ENCODE assay signal across 14 cellular contexts in genomic region chr11:74442601-74443000, GRCh38. TPM values are rescaled to one million over a fixed set of nuclear protein-coding genes. Genes with fewer than 3 reads are reported as not detected.
DNase-seq lines count a peak whose midpoint lies in the region; ATAC-seq and TF ChIP-seq lines count a peak whose summit lies in the region.
"Had no signal": no experiment of that assay in that cellular context is flagged by ENCODE, and none has a peak within 500 bp of the region (broad histone marks: within the 10 kb centered on the region; RNA-seq: fewer than 3 reads in every experiment).

No MANE protein-coding gene starts in this region.

- ATAC-seq in GM19452 (IDR thresholded peaks at IDR 0.05; ENCODE audit: unreplicated experiment) = no peak
- ATAC-seq: activated naive CD4-positive, alpha-beta T cell treated with anti-CD3 and anti-CD28 coated beads, Interleukin-2, amount 50 U/mL, for 72 hours had no signal

- no peaks in the 10 kb centered on the region for H4K20me1 ChIP-seq in smooth muscle cell (ENCODE audit: low read depth)

- TF ChIP-seq CTCF in fibroblast of villous mesenchyme (IDR thresholded peaks at IDR 0.05; ENCODE audit: insufficient read depth, low read depth, low read length) (no peak), smooth muscle cell (IDR thresholded peaks at IDR 0.05; ENCODE audit: borderline replicate concordance, insufficient read depth, poor library complexity, severe bottlenecking) (no peak), GM10266 (IDR thresholded peaks at IDR 0.05; ENCODE audit: control insufficient read depth, insufficient read depth, low read depth, missing control alignments) (no peak)

- H3K27ac ChIP-seq in smooth muscle cell (ENCODE audit: low read depth) = peak overlapping the region; percentile 40
- no peak overlapping the region for H3K27ac ChIP-seq in substantia nigra (ENCODE audit: low read depth, low read length, poor library complexity, severe bottlenecking)
- H3K27ac ChIP-seq: parathyroid adenoma had no signal

- H3K4me2 ChIP-seq in smooth muscle cell = peak overlapping the region; percentile 4

- no peak overlapping the region for H3K4me3 ChIP-seq in fibroblast of villous mesenchyme (ENCODE audit: low read depth, low read length)
- H3K4me3 ChIP-seq in smooth muscle cell = no peak overlapping the region

- no peaks in the 10 kb centered on the region for H3K27me3 ChIP-seq in smooth muscle cell (ENCODE audit: low read depth)

- peaks cover 5% of the 10 kb centered on the region for H3K4me1 ChIP-seq in smooth muscle cell (ENCODE audit: low read depth)
- H3K4me1 ChIP-seq: parathyroid adenoma had no signal

- no peaks in the 10 kb centered on the region for H3K9me3 ChIP-seq in smooth muscle cell (replicated peaks; ENCODE audit: low read depth)

- peak; percentile 20 for DNase-seq in NCI-H146 (lab: John Stamatoyannopoulos, UW)
- no peak for DNase-seq in NCI-H146 treated with DMSO at 0.1 percent for 48 hours (lab: John Stamatoyannopoulos, UW; ENCODE audit: unreplicated experiment)
- DNase-seq in amniotic epithelial cell (ENCODE audit: low read depth) = peak; percentile 56
- peak; percentile 51 for DNase-seq in fibroblast of villous mesenchyme (ENCODE audit: low read depth)
- DNase-seq in smooth muscle cell (lab: John Stamatoyannopoulos, UW; ENCODE audit: unreplicated experiment) = no peak
- no peak for DNase-seq in substantia nigra (lab: John Stamatoyannopoulos, UW)
- no peak for DNase-seq in GM10266 (ENCODE audit: extremely low spot score)
- DNase-seq: CD4-positive, alpha-beta memory T cell; kidney; RPMI8226; stimulated activated CD4-positive, alpha-beta T cell treated with anti-CD3 and anti-CD28 coated beads, Interleukin-15, amount 100 ng/mL, for 24 hours had no signal

- no peak overlapping the region for H3K9ac ChIP-seq in smooth muscle cell (ENCODE audit: low read depth)
- H3K9ac ChIP-seq: parathyroid adenoma had no signal

- no peaks in the 10 kb centered on the region for H3K79me2 ChIP-seq in smooth muscle cell (ENCODE audit: low read depth)
- H3K79me2 ChIP-seq: parathyroid adenoma had no signal

- H3F3A ChIP-seq in smooth muscle cell (ENCODE audit: low read depth) = peaks cover 3% of the 10 kb centered on the region

- H3K36me3 ChIP-seq in smooth muscle cell (ENCODE audit: low read depth) = no peaks in the 10 kb centered on the region

- H2AFZ ChIP-seq in smooth muscle cell (ENCODE audit: low read depth) = no peak overlapping the region

- WGBS in smooth muscle cell (ENCODE audit: low lambda C conversion rate) = 30% methylated on average over 4 of the region's 4 CpGs

RNA-seq across cellular contexts. Expression of gene KCNE3, which starts 24.7 kb away (rescaled TPM):
- total RNA-seq in fibroblast of villous mesenchyme (under 0.01 and 0.64 TPM in 2 replicates), smooth muscle cell (3.9 and 6.3 TPM in 2 replicates)
- polyA plus RNA-seq in smooth muscle cell = 4.2 and 5.1 TPM in 2 replicates
- total RNA-seq: activated naive CD4-positive, alpha-beta T cell treated with anti-CD3 and anti-CD28 coated beads, Interleukin-2, amount 50 U/mL, for 72 hours had no signal
- polyA plus RNA-seq: CD4-positive, alpha-beta memory T cell had no signal

RNA-seq across cellular contexts. Expression of gene PGM2L1, which starts 44.4 kb away (rescaled TPM):
- 2.6 and 6.1 TPM in 2 replicates for total RNA-seq in fibroblast of villous mesenchyme
- 17.3 and 17.5 TPM in 2 replicates for total RNA-seq in smooth muscle cell
- polyA plus RNA-seq in smooth muscle cell = 6.5 and 6.7 TPM in 2 replicates

RNA-seq across cellular contexts. Expression of gene LIPT2, which starts 50.9 kb away (rescaled TPM):
- 1.7 and 2.9 TPM in 2 replicates for total RNA-seq in fibroblast of villous mesenchyme
- total RNA-seq in smooth muscle cell = 4.0 and 6.5 TPM in 2 replicates
- polyA plus RNA-seq in smooth muscle cell = 9.7 and 10.2 TPM in 2 replicates

Comparison
In these comparisons a context has a peak if more than half of its experiments do, and no peak if none do; other contexts are left out.
1. DNase-seq: peak in NCI-H146 (single experiment), amniotic epithelial cell (single experiment) and fibroblast of villous mesenchyme (single experiment); none in NCI-H146 treated with DMSO at 0.1 percent for 48 hours (single experiment), smooth muscle cell (single experiment), substantia nigra (0 of 49) and GM10266 (single experiment).